ENCODE assay signal across 28 cellular contexts in genomic region chr1:56052090-56052489, GRCh38.
"Had no signal": no experiment of that assay in that cellular context is flagged by ENCODE, and none has a peak within 500 bp of the region (broad histone marks: within the 10 kb centered on the region; RNA-seq: fewer than 3 reads in every experiment).

No MANE protein-coding gene starts in this region.

- H3K27ac Mint-ChIP-seq: activated B cell treated with CpG ODN at 0.5 μM for 24 hours; activated CD4-positive, alpha-beta T cell treated with anti-CD3 and anti-CD28 coated beads, Interleukin-2, amount 10 ng/mL, durations not matched to agents 24 days and 14 days; activated CD8-positive, alpha-beta memory T cell treated with anti-CD3 and anti-CD28 coated beads, Interleukin-2, amount 10 ng/mL, durations not matched to agents 7 days and 5 days; activated naive CD4-positive, alpha-beta T cell treated with anti-CD3 and anti-CD28 coated beads for 36 hours; activated naive CD8-positive, alpha-beta T cell; T-cell had no signal

- H3K4me3 Mint-ChIP-seq: activated B cell treated with CpG ODN at 0.5 μM for 24 hours; activated CD4-positive, alpha-beta T cell treated with anti-CD3 and anti-CD28 coated beads, Interleukin-2, amount 10 ng/mL, durations not matched to agents 24 days and 14 days; activated CD8-positive, alpha-beta memory T cell treated with anti-CD3 and anti-CD28 coated beads, Interleukin-2, amount 10 ng/mL, durations not matched to agents 7 days and 5 days; activated naive CD4-positive, alpha-beta T cell treated with anti-CD3 and anti-CD28 coated beads for 36 hours; activated naive CD8-positive, alpha-beta T cell; activated T-cell treated with anti-CD3 and anti-CD28 coated beads, Interleukin-2, amount 50 U/mL, for 4 hours; T-cell had no signal

- H3K4me1 Mint-ChIP-seq: activated B cell treated with CpG ODN at 0.5 μM for 24 hours; activated CD4-positive, alpha-beta T cell treated with anti-CD3 and anti-CD28 coated beads, Interleukin-2, amount 10 ng/mL, durations not matched to agents 24 days and 14 days; activated CD8-positive, alpha-beta memory T cell treated with anti-CD3 and anti-CD28 coated beads, Interleukin-2, amount 10 ng/mL, durations not matched to agents 7 days and 5 days; T-cell had no signal

- H3K9me3 Mint-ChIP-seq: activated CD4-positive, alpha-beta T cell treated with anti-CD3 and anti-CD28 coated beads, Interleukin-2, amount 10 ng/mL, durations not matched to agents 24 days and 14 days; activated T-cell treated with anti-CD3 and anti-CD28 coated beads, Interleukin-2, amount 50 U/mL, for 4 hours had no signal

- H3K9me3 ChIP-seq: breast epithelium had no signal

- H3K36me3 Mint-ChIP-seq: activated CD8-positive, alpha-beta memory T cell treated with anti-CD3 and anti-CD28 coated beads, Interleukin-2, amount 10 ng/mL, durations not matched to agents 7 days and 5 days; activated naive CD8-positive, alpha-beta T cell; T-cell had no signal

- FAIRE-seq: TTC549 had no signal

- H3K27me3 ChIP-seq: breast epithelium had no signal

- H3K36me3 ChIP-seq: breast epithelium had no signal

- H3K27me3 Mint-ChIP-seq: activated CD4-positive, alpha-beta T cell treated with anti-CD3 and anti-CD28 coated beads, Interleukin-2, amount 10 ng/mL, durations not matched to agents 24 days and 14 days; activated CD8-positive, alpha-beta memory T cell treated with anti-CD3 and anti-CD28 coated beads, Interleukin-2, amount 10 ng/mL, durations not matched to agents 7 days and 5 days; T-cell had no signal

- H3K27ac ChIP-seq: breast epithelium, SK-N-MC had no signal

- DNase-seq: activated B cell treated with CpG ODN at 0.5 μM for 24 hours; activated CD4-positive, alpha-beta T cell treated with anti-CD3 and anti-CD28 coated beads for 1 hour; activated CD4-positive, alpha-beta T cell treated with anti-CD3 and anti-CD28 coated beads, Interleukin-2, amount 10 ng/mL, durations not matched to agents 24 days and 14 days; activated CD4-positive, alpha-beta T cell treated with anti-CD3 and anti-CD28 coated beads, Interleukin-2, amount 50 U/mL, for 48 hours; activated CD8-positive, alpha-beta memory T cell treated with anti-CD3 and anti-CD28 coated beads, Interleukin-2, amount 10 ng/mL, durations not matched to agents 7 days and 5 days; activated effector memory CD4-positive, alpha-beta T cell treated with anti-CD3 and anti-CD28 coated beads, Interleukin-2, amount 50 U/mL, for 16 hours; activated naive CD4-positive, alpha-beta T cell treated with anti-CD3 and anti-CD28 coated beads for 36 hours; activated T-cell treated with anti-CD3 and anti-CD28 coated beads, Interleukin-2, amount 50 U/mL, for 4 hours; amygdala; caudate nucleus; IMR-90; Kasumi-1; KBM-7; NCI-H1105 treated with DMSO at 0.1 percent for 48 hours; NCI-H1930; NCI-H226; NCI-H510A; NCI-H69; NK-92 treated with Interleukin-12 subunit alpha and Interleukin-12 subunit beta, amount 100 ng/mL, for 24 hours; OCI-M1; RPMI8226; T-cell; T-helper 2 cell; T1000 had no signal

- H3K4me1 ChIP-seq: breast epithelium had no signal

- H3K4me3 ChIP-seq: breast epithelium, SK-N-MC had no signal
